8 cellular contexts compared by ENCODE assay signal in genomic region chr11:62338218-62338617, GRCh38. TPM values are rescaled to one million over a fixed set of nuclear protein-coding genes. Genes with fewer than 3 reads are reported as not detected.
DNase-seq lines count a peak whose midpoint lies in the region; ATAC-seq, FAIRE-seq and TF ChIP-seq lines count a peak whose summit lies in the region.

No MANE protein-coding gene starts in this region.

- peak overlapping the region; percentile 87 to 93 for H3K4me3 Mint-ChIP-seq in activated T-cell treated with anti-CD3 and anti-CD28 coated beads, Interleukin-2, amount 50 U/mL, for 72 hours
- H3K4me3 Mint-ChIP-seq in astrocyte (ENCODE audit: unreplicated experiment), result peak overlapping the region; percentile 86

- no peak for TF ChIP-seq CTCF in astrocyte (IDR thresholded peaks at IDR 0.05; ENCODE audit: insufficient read depth, low read depth, low read length)
- no peak for TF ChIP-seq CTCF in tibial artery (IDR thresholded peaks at IDR 0.05)

- H3K27me3 Mint-ChIP-seq in activated T-cell treated with anti-CD3 and anti-CD28 coated beads, Interleukin-2, amount 50 U/mL, for 72 hours (ENCODE audit: low read depth), result peaks cover 22% of the 10 kb centered on the region
- H3K27me3 Mint-ChIP-seq in astrocyte (ENCODE audit: low read depth, unreplicated experiment), result peaks cover 36% of the 10 kb centered on the region

- peak overlapping the region; percentile 69 for H3K4me3 ChIP-seq in astrocyte (ENCODE audit: insufficient read depth, low read depth, low read length)
- H3K4me3 ChIP-seq in tibial artery, result peak overlapping the region; percentile 60 to 87

- H3K4me2 ChIP-seq in astrocyte (ENCODE audit: low read length), result peak overlapping the region; percentile 98

- H3K27ac ChIP-seq in astrocyte (ENCODE audit: low read depth, low read length), result no peak overlapping the region
- peak overlapping the region in 1 of 2 donors; percentile 16 for H3K27ac ChIP-seq in tibial artery

- H3K27me3 ChIP-seq in astrocyte (ENCODE audit: insufficient read depth, low read length) (peaks cover 6% of the 10 kb centered on the region), tibial artery (peaks cover 0 to 6% of the 10 kb centered on the region in 2 donors)

- H3K9me3 ChIP-seq in astrocyte (ENCODE audit: insufficient read depth, low read depth, low read length) (no peaks in the 10 kb centered on the region), tibial artery (no peaks in the 10 kb centered on the region)

- no peak for DNase-seq in activated T-cell treated with anti-CD3 and anti-CD28 coated beads, Interleukin-2, amount 50 U/mL, for 72 hours
- DNase-seq in activated T-cell treated with anti-CD3 and anti-CD28 coated beads for 4 hours (no peak), astrocyte (ENCODE audit: low read depth) (no peak), medulla oblongata (ENCODE audit: extremely low spot score) (peak; percentile 14), tibial artery (no peak), amniotic stem cell (lab: John Stamatoyannopoulos, UW) (no peak), DMS 273 (lab: John Stamatoyannopoulos, UW; ENCODE audit: unreplicated experiment) (no peak), cerebellum (ENCODE audit: low spot score) (no peak)

- no peak for ATAC-seq in activated T-cell treated with anti-CD3 and anti-CD28 coated beads, Interleukin-2, amount 50 U/mL, for 72 hours (replicated peaks in 1 of 2)

- FAIRE-seq in astrocyte (lab: Jason Lieb, UNC), result no peak

- H3K79me2 ChIP-seq in astrocyte (ENCODE audit: insufficient read depth, low read length), result no peaks in the 10 kb centered on the region

- intact Hi-C loops in tibial artery (cut with DNase I; ENCODE audit: low total_unique reads), result no loop called here

- H2AFZ ChIP-seq in astrocyte (ENCODE audit: low read depth, low read length), result peak overlapping the region; percentile 92

- peak overlapping the region; percentile 35 for H3K27ac Mint-ChIP-seq in activated T-cell treated with anti-CD3 and anti-CD28 coated beads, Interleukin-2, amount 50 U/mL, for 72 hours
- H3K27ac Mint-ChIP-seq in astrocyte (ENCODE audit: unreplicated experiment), result no peak overlapping the region

- no peaks in the 10 kb centered on the region for H4K20me1 ChIP-seq in astrocyte (ENCODE audit: insufficient read depth, low read length)

- peaks cover 27% of the 10 kb centered on the region for H3K4me1 Mint-ChIP-seq in activated T-cell treated with anti-CD3 and anti-CD28 coated beads, Interleukin-2, amount 50 U/mL, for 72 hours (ENCODE audit: low read depth)
- H3K4me1 Mint-ChIP-seq in astrocyte (ENCODE audit: low read depth, unreplicated experiment), result no peaks in the 10 kb centered on the region

- peak overlapping the region; percentile 71 for H3K9ac ChIP-seq in astrocyte (ENCODE audit: low read length)

- peaks cover 4% of the 10 kb centered on the region for H3K4me1 ChIP-seq in astrocyte (ENCODE audit: insufficient read depth, low read length)
- peaks cover 0 to 10% (median 5%) of the 10 kb centered on the region in 4 donors for H3K4me1 ChIP-seq in tibial artery

- no peaks in the 10 kb centered on the region for H3K9me3 Mint-ChIP-seq in activated T-cell treated with anti-CD3 and anti-CD28 coated beads, Interleukin-2, amount 50 U/mL, for 72 hours
- no peaks in the 10 kb centered on the region for H3K9me3 Mint-ChIP-seq in astrocyte (ENCODE audit: unreplicated experiment)

- H3K36me3 ChIP-seq in astrocyte (ENCODE audit: insufficient read depth, low read length), result no peaks in the 10 kb centered on the region
- H3K36me3 ChIP-seq in tibial artery, result no peaks in the 10 kb centered on the region

- peaks cover 1 to 3% of the 10 kb centered on the region in 2 donors for H3K36me3 Mint-ChIP-seq in activated T-cell treated with anti-CD3 and anti-CD28 coated beads, Interleukin-2, amount 50 U/mL, for 72 hours (ENCODE audit: insufficient read depth in 2 of 2)
- no peaks in the 10 kb centered on the region for H3K36me3 Mint-ChIP-seq in astrocyte (ENCODE audit: low read depth, unreplicated experiment)

RNA-seq across cellular contexts. Expression of gene ASRGL1, which starts 1.0 kb away (rescaled TPM):
- 1 to 10 TPM; 5.1 to 8.8 TPM for total RNA-seq in activated T-cell treated with anti-CD3 and anti-CD28 coated beads, Interleukin-2, amount 50 U/mL, for 72 hours
- total RNA-seq in astrocyte (2.4 and 3.2 TPM in 2 replicates), cerebellum (30.6 TPM)

RNA-seq across cellular contexts. Expression of gene SCGB1D4, which starts 39.3 kb away (rescaled TPM):
- total RNA-seq in activated T-cell treated with anti-CD3 and anti-CD28 coated beads, Interleukin-2, amount 50 U/mL, for 72 hours, result not detected
- total RNA-seq in astrocyte (not detected in 2 replicates), cerebellum (not detected)
